12 cellular contexts compared by ENCODE assay signal in genomic region chrX:68929332-68930150, GRCh38.
DNase-seq lines count a peak whose midpoint lies in the region; ATAC-seq, FAIRE-seq and TF ChIP-seq lines count a peak whose summit lies in the region.
"Had no signal": no experiment of that assay in that cellular context is flagged by ENCODE, and none has a peak within 500 bp of the region (broad histone marks: within the 10 kb centered on the region; RNA-seq: fewer than 3 reads in every experiment).

No MANE protein-coding gene starts in this region.

- peak overlapping the region in 10 of 11 experiments; percentile 6 to 52 (median 44); a peak in 16 of 22 replicates for H3K4me2 ChIP-seq in BLaER1 treated with 17β-estradiol and CSF1 and Interleukin-3, amounts not matched to agents 10 nM and 100 nM

- H3K36me3 ChIP-seq in BLaER1 treated with 17β-estradiol and CSF1 and Interleukin-3, amounts not matched to agents 10 nM and 100 nM: no peaks in the 10 kb centered on the region

- H3K27ac ChIP-seq in BLaER1 treated with 17β-estradiol and CSF1 and Interleukin-3, amounts not matched to agents 10 nM and 100 nM: 0 out of 22 replicates have a peak overlapping the region, but pooled peaks of 1 of the 11 experiments have one; percentile 9
- H3K27ac ChIP-seq: testis had no signal

- peaks cover 27 to 90% (median 63%) of the 10 kb centered on the region in 11 experiments; a peak in 21 of 22 replicates for H3K27me3 ChIP-seq in BLaER1 treated with 17β-estradiol and CSF1 and Interleukin-3, amounts not matched to agents 10 nM and 100 nM
- H3K27me3 ChIP-seq: testis had no signal

- H3K4me1 ChIP-seq in BLaER1 treated with 17β-estradiol and CSF1 and Interleukin-3, amounts not matched to agents 10 nM and 100 nM: peaks cover 11 to 45% (median 31%) of the 10 kb centered on the region in 10 experiments; a peak in 19 of 20 replicates
- H3K4me1 ChIP-seq: Caco-2, testis had no signal

- ATAC-seq in omental fat pad (ENCODE audit: low FRiP score) (peak; percentile 39), GM19035 (IDR thresholded peaks at IDR 0.05; ENCODE audit: unreplicated experiment) (no peak), HG03520 (IDR thresholded peaks at IDR 0.05; ENCODE audit: unreplicated experiment) (no peak)

- TF ChIP-seq CTCF in omental fat pad (IDR thresholded peaks at IDR 0.05): no peak

- H3K9ac ChIP-seq in BLaER1 treated with 17β-estradiol and CSF1 and Interleukin-3, amounts not matched to agents 10 nM and 100 nM: no peak overlapping the region

- peaks cover 0 to 5% (median 0%) of the 10 kb centered on the region in 11 experiments; a peak in 2 of 22 replicates for H4K20me1 ChIP-seq in BLaER1 treated with 17β-estradiol and CSF1 and Interleukin-3, amounts not matched to agents 10 nM and 100 nM

- no peaks in the 10 kb centered on the region for H3K9me3 ChIP-seq in BLaER1 treated with 17β-estradiol and CSF1 and Interleukin-3, amounts not matched to agents 10 nM and 100 nM (replicated peaks in 1 of 11)
- H3K9me3 ChIP-seq: Caco-2, testis had no signal

- DNase-seq in RCC 7860 (ENCODE audit: low spot score) (peak; percentile 10), fibroblast of the conjunctiva (ENCODE audit: low read depth) (peak; percentile 44), omental fat pad (ENCODE audit: low spot score) (no peak), SIG-M5 (lab: John Stamatoyannopoulos, UW) (no peak), HUDEP-2 (lab: John Stamatoyannopoulos, UW; ENCODE audit: unreplicated experiment in 76 of 76) (no peak)
- DNase-seq: effector CD8-positive, alpha-beta T cell; NCI-H526 treated with DMSO at 0.1 percent for 48 hours; testis had no signal

- no peak overlapping the region for H3K4me3 ChIP-seq in BLaER1 treated with 17β-estradiol and CSF1 and Interleukin-3, amounts not matched to agents 10 nM and 100 nM
- H3K4me3 ChIP-seq: testis had no signal

- FAIRE-seq in RCC 7860 (lab: Jason Lieb, UNC): no peak

Comparison
In these comparisons a context has a peak if more than half of its experiments do, and no peak if none do; other contexts are left out.
1. DNase-seq: peak in RCC 7860 (single experiment) and fibroblast of the conjunctiva (single experiment); none in omental fat pad (single experiment), SIG-M5 (single experiment) and HUDEP-2 (0 of 76).